ENCODE assay signal across 14 cellular contexts in the genomic region with DNA sequence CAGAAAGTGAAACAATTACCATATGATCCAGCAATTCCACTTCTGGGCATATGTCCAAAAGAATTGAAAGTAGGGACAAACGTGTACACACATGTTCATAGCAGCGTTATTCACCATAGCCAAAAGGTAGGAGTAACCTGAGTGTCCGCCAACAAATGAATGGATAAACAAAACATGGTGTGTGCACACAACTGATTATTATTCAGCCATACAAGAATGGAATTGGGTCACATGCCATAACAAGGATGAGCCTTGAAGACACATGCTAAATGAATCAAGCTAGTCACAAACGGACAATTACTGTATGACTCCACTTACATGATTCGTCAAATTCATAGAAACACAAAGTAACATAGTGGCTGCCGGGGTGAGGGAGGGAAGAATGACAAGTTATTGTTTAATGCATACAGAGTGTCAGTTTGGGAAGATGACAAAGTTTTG. TPM values are rescaled to one million over a fixed set of nuclear protein-coding genes. Genes with fewer than 3 reads are reported as not detected.
DNase-seq lines count a peak whose midpoint lies in the region; TF ChIP-seq lines count a peak whose summit lies in the region.
"Had no signal": no experiment of that assay in that cellular context is flagged by ENCODE, and none has a peak within 500 bp of the region (broad histone marks: within the 10 kb centered on the region; RNA-seq: fewer than 3 reads in every experiment).

No MANE protein-coding gene starts in this region.

- no peaks in the 10 kb centered on the region for H3K9me3 ChIP-seq in SJCRH30 (replicated peaks)
- H3K9me3 ChIP-seq: colonic mucosa, vagina had no signal

- H3K4me1 ChIP-seq in SJCRH30 = no peaks in the 10 kb centered on the region
- H3K4me1 ChIP-seq: colonic mucosa, vagina had no signal

- no peaks in the 10 kb centered on the region for H3K27me3 ChIP-seq in SJCRH30
- H3K27me3 ChIP-seq: colonic mucosa, neural progenitor cell, vagina had no signal

- H3K36me3 ChIP-seq in SJCRH30 = peaks cover 28% of the 10 kb centered on the region
- H3K36me3 ChIP-seq: colonic mucosa, neural progenitor cell had no signal

- H3K4me3 ChIP-seq in AG10803 (ENCODE audit: low read length) = no peak overlapping the region
- no peak overlapping the region for H3K4me3 ChIP-seq in SJCRH30
- H3K4me3 ChIP-seq: colonic mucosa, neural progenitor cell, PC-9, vagina had no signal

- DNase-seq in AG10803 (ENCODE audit: low read depth) = peak; percentile 17
- DNase-seq in NCI-H1105 treated with DMSO at 0.1 percent for 48 hours (lab: John Stamatoyannopoulos, UW) = peak; percentile 93
- peak; percentile 8 for DNase-seq in NCI-H774 (lab: John Stamatoyannopoulos, UW)
- DNase-seq in fibroblast of gingiva (ENCODE audit: low read depth) = peak; percentile 18
- no peak for DNase-seq in GM10248 (ENCODE audit: extremely low spot score)
- no peak for DNase-seq in SJCRH30
- no peak for DNase-seq in NCI-H2227 treated with DMSO at 0.1 percent for 48 hours (lab: John Stamatoyannopoulos, UW)
- DNase-seq in activated CD8-positive, alpha-beta memory T cell treated with anti-CD3 and anti-CD28 coated beads, Interleukin-2, amount 50 U/mL, for 4 hours = no peak
- DNase-seq: activated CD4-positive, alpha-beta memory T cell treated with anti-CD3 and anti-CD28 coated beads, Interleukin-2, amount 10 ng/mL, durations not matched to agents 7 days and 5 days; colonic mucosa; PC-9; stimulated activated CD8-positive, alpha-beta memory T cell treated with anti-CD3 and anti-CD28 coated beads, Interleukin-4, amount 100 ng/mL, for 48 hours had no signal

- CTCF ChIA-PET in GM10248 (lab: Yijun Ruan, JAX) = interaction anchor here (1.3 to 1.8 kb wide), 3 partner anchors 10 to 14 kb away, joined by 4 to 6 read pairs (median 6); no protein-coding TSS in a partner anchor

- no peak overlapping the region for H3K27ac ChIP-seq in SJCRH30
- H3K27ac ChIP-seq: colonic mucosa, neural progenitor cell, PC-9, vagina had no signal

- POLR2A ChIA-PET in GM10248 (lab: Yijun Ruan, JAX) = no interaction called here

- TF ChIP-seq CTCF in AG10803 (conservative IDR thresholded peaks at IDR 0.05; ENCODE audit: low read length) = no peak
- no peak for TF ChIP-seq CTCF in GM10248 (IDR thresholded peaks at IDR 0.05; ENCODE audit: control extremely low read depth, extremely low read depth, low read depth, missing control alignments)

RNA-seq across cellular contexts. Expression of a gene that starts 4.1 kb away (rescaled TPM):
- total RNA-seq in SJCRH30 (2014; rRNA removed; shearing (Covaris generic)) = 0.08 and 0.13 TPM in 2 replicates
- total RNA-seq: activated CD4-positive, alpha-beta memory T cell treated with anti-CD3 and anti-CD28 coated beads, Interleukin-2, amount 10 ng/mL, durations not matched to agents 7 days and 5 days; vagina had no signal

Comparison
In these comparisons a context has a peak if more than half of its experiments do, and no peak if none do; other contexts are left out.
1. DNase-seq: peak in AG10803 (single experiment), NCI-H1105 treated with DMSO at 0.1 percent for 48 hours (single experiment), NCI-H774 (single experiment) and fibroblast of gingiva (single experiment); none in GM10248 (single experiment), SJCRH30 (0 of 2), NCI-H2227 treated with DMSO at 0.1 percent for 48 hours (single experiment) and activated CD8-positive, alpha-beta memory T cell treated with anti-CD3 and anti-CD28 coated beads, Interleukin-2, amount 50 U/mL, for 4 hours (single experiment).